8 cellular contexts compared by ENCODE assay signal in genomic region chr1:40861227-40862003, GRCh38. TPM values are rescaled to one million over a fixed set of nuclear protein-coding genes. Genes with fewer than 3 reads are reported as not detected.
DNase-seq lines count a peak whose midpoint lies in the region; ATAC-seq and TF ChIP-seq lines count a peak whose summit lies in the region.

No MANE protein-coding gene starts in this region.

- DNase-seq in GM06990 (ENCODE audit: extremely low read depth, insufficient read length), result no peak
- peak; percentile 54 for DNase-seq in activated CD8-positive, alpha-beta memory T cell treated with anti-CD3 and anti-CD28 coated beads, Interleukin-2, amount 10 ng/mL, durations not matched to agents 7 days and 5 days
- peak; percentile 38 for DNase-seq in fibroblast of gingiva (ENCODE audit: low read depth)
- DNase-seq in NCI-H1436 (lab: John Stamatoyannopoulos, UW), result no peak
- DNase-seq in D341Med (ENCODE audit: low spot score), result no peak

- TF ChIP-seq RAD21 in neural cell (conservative IDR thresholded peaks at IDR 0.05), result no peak

- no peaks in the 10 kb centered on the region for H3K36me3 ChIP-seq in GM06990 (ENCODE audit: control insufficient read depth, insufficient read depth, low read length)
- no peaks in the 10 kb centered on the region for H3K36me3 ChIP-seq in neural cell (ENCODE audit: insufficient read depth, low read length)

- TF ChIP-seq CTCF in GM06990 (IDR thresholded peaks at IDR 0.05; ENCODE audit: insufficient read depth, low read length, poor library complexity, severe bottlenecking), result no peak
- no peak for TF ChIP-seq CTCF in neural cell (IDR thresholded peaks at IDR 0.05; ENCODE audit: poor library complexity, severe bottlenecking)

- no peaks in the 10 kb centered on the region; the same call in none of the 2 replicates for H3K27me3 ChIP-seq in GM06990 (replicated peaks; ENCODE audit: control insufficient read depth, insufficient read depth, low read length)
- H3K27me3 ChIP-seq in neural cell (ENCODE audit: insufficient read depth, low read depth, low read length), result peaks cover 19% of the 10 kb centered on the region

- H3K36me3 Mint-ChIP-seq in activated CD8-positive, alpha-beta memory T cell treated with anti-CD3 and anti-CD28 coated beads, Interleukin-2, amount 10 ng/mL, durations not matched to agents 7 days and 5 days, result peaks cover 2% of the 10 kb centered on the region

- ATAC-seq in HG03432 (IDR thresholded peaks at IDR 0.05; ENCODE audit: unreplicated experiment), result peak; percentile 23
- no peak for ATAC-seq in activated CD8-positive, alpha-beta memory T cell treated with anti-CD3 and anti-CD28 coated beads, Interleukin-2, amount 10 ng/mL, durations not matched to agents 7 days and 5 days
- ATAC-seq in GM21526 (IDR thresholded peaks at IDR 0.05; ENCODE audit: low FRiP score, unreplicated experiment), result no peak

- no peaks in the 10 kb centered on the region for H3K9me3 Mint-ChIP-seq in activated CD8-positive, alpha-beta memory T cell treated with anti-CD3 and anti-CD28 coated beads, Interleukin-2, amount 10 ng/mL, durations not matched to agents 7 days and 5 days (ENCODE audit: low read depth)

- CTCF ChIA-PET in activated CD8-positive, alpha-beta memory T cell treated with anti-CD3 and anti-CD28 coated beads, Interleukin-2, amount 10 ng/mL, durations not matched to agents 7 days and 5 days (lab: Charles Lee), result interaction anchor here (0.6 to 8.3 kb wide), 16 partner anchors 8 to 230 kb away, joined by 3 to 195 read pairs (median 4); no protein-coding TSS in a partner anchor

- H3K27ac Mint-ChIP-seq in activated CD8-positive, alpha-beta memory T cell treated with anti-CD3 and anti-CD28 coated beads, Interleukin-2, amount 10 ng/mL, durations not matched to agents 7 days and 5 days, result no peak overlapping the region

- H3K9me2 ChIP-seq in neural cell (ENCODE audit: insufficient read depth, low read length), result no peaks in the 10 kb centered on the region

- no peak for TF ChIP-seq EP300 in neural cell (conservative IDR thresholded peaks at IDR 0.05; ENCODE audit: poor library complexity, severe bottlenecking)

- no peak overlapping the region for H2AFZ ChIP-seq in neural cell (ENCODE audit: low read depth, low read length)

- no peaks in the 10 kb centered on the region for H3K79me2 ChIP-seq in neural cell (replicated peaks; ENCODE audit: insufficient read depth, low read length)

- H3K4me3 ChIP-seq in GM06990 (replicated peaks; ENCODE audit: low read depth, low read length), result peak overlapping the region; percentile 60
- peak overlapping the region; percentile 67 for H3K4me3 ChIP-seq in neural cell (ENCODE audit: low read length)

- no peak overlapping the region for H3K27ac ChIP-seq in neural cell (ENCODE audit: low read length)

- no peaks in the 10 kb centered on the region for H3K9me3 ChIP-seq in neural cell (ENCODE audit: low read length)

- H3K4me1 Mint-ChIP-seq in activated CD8-positive, alpha-beta memory T cell treated with anti-CD3 and anti-CD28 coated beads, Interleukin-2, amount 10 ng/mL, durations not matched to agents 7 days and 5 days, result peaks cover 22% of the 10 kb centered on the region

- peak overlapping the region; percentile 64 for H3K9ac ChIP-seq in neural cell (ENCODE audit: low read length)

- H3F3A ChIP-seq in neural cell (ENCODE audit: insufficient read depth, low read length, poor library complexity, severe bottlenecking), result no peaks in the 10 kb centered on the region

- peak overlapping the region; percentile 60 for H3K4me3 Mint-ChIP-seq in activated CD8-positive, alpha-beta memory T cell treated with anti-CD3 and anti-CD28 coated beads, Interleukin-2, amount 10 ng/mL, durations not matched to agents 7 days and 5 days

- H4K20me1 ChIP-seq in neural cell (ENCODE audit: insufficient read depth), result no peaks in the 10 kb centered on the region

- H3K27me3 Mint-ChIP-seq in activated CD8-positive, alpha-beta memory T cell treated with anti-CD3 and anti-CD28 coated beads, Interleukin-2, amount 10 ng/mL, durations not matched to agents 7 days and 5 days, result peaks cover 30% of the 10 kb centered on the region

- no peak overlapping the region for H3K4me2 ChIP-seq in neural cell (ENCODE audit: low read length)

TF ChIP-seq in neural cell, 6 proteins besides CTCF, POLR2A, EP300 and RAD21:
- no peak for TF ChIP-seq REST (IDR thresholded peaks at IDR 0.05; ENCODE audit: borderline replicate concordance)
- peak; percentile 8 for TF ChIP-seq MXI1 (conservative IDR thresholded peaks at IDR 0.05; ENCODE audit: poor library complexity, severe bottlenecking)

RNA-seq across cellular contexts. Expression of gene CITED4, which starts 0.7 kb away (rescaled TPM):
- total RNA-seq in activated CD8-positive, alpha-beta memory T cell treated with anti-CD3 and anti-CD28 coated beads, Interleukin-2, amount 10 ng/mL, durations not matched to agents 7 days and 5 days, result 1 to 10 TPM; 2.9 to 4.4 TPM
- polyA plus RNA-seq in neural cell, result 2.6 and 4.8 TPM in 2 replicates
- polyA minus RNA-seq in neural cell, result 2.7 and 3.9 TPM in 2 replicates

Comparison
In these comparisons a context has a peak if more than half of its experiments do, and no peak if none do; other contexts are left out.
1. DNase-seq: peak in activated CD8-positive, alpha-beta memory T cell treated with anti-CD3 and anti-CD28 coated beads, Interleukin-2, amount 10 ng/mL, durations not matched to agents 7 days and 5 days (single experiment) and fibroblast of gingiva (single experiment); none in GM06990 (single experiment), NCI-H1436 (single experiment) and D341Med (single experiment).